Comparison of ENCODE assay signal across 1 cellular context in the genomic region with DNA sequence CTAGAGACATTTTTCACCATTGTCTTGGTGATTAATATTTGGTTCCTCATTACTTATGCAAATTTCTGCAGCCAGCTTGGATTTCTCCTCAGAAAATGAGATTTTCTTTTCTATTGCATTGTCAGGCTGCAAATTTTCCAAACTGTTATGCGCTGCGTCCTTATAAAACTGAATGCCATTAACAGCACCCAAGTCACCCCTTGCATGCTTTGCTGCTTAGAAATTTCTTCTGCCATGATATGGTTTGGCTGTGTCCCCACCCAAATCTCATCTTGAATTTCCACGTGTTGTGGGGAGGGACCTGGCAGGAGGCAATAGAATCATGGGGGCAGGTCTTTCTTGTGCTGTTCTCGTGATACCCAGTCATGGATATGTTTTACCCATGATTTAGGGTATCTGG. TPM values are rescaled to one million over a fixed set of nuclear protein-coding genes. Genes with fewer than 3 reads are reported as not detected.
DNase-seq lines count a peak whose midpoint lies in the region; ATAC-seq, FAIRE-seq and TF ChIP-seq lines count a peak whose summit lies in the region.
"Not testable (repeated sequence)": the region's sequence is repeated elsewhere in the genome, so short reads cannot be mapped to it uniquely, and the experiment has no call there.

No MANE protein-coding gene starts in this region.

- TF ChIP-seq POLR2A in HepG2 (IDR thresholded peaks at IDR 0.05; ENCODE audit: insufficient read depth in 1 of 2, low read depth in 2 of 2, low read length in 2 of 2), result not testable (repeated sequence)

- not testable (repeated sequence) for TF ChIP-seq EP300 in HepG2 (IDR thresholded peaks at IDR 0.05; ENCODE audit: low read depth in 2 of 2, low read length in 2 of 2); HepG2 (CRISPR knock-in tag; IDR thresholded peaks at IDR 0.05; ENCODE audit: borderline replicate concordance)

- not testable (repeated sequence) for DNase-seq in HepG2 (ENCODE audit: low spot score)

- 91% methylated on average over 4 of the region's 4 CpGs for WGBS in HepG2 (ENCODE audit: low lambda C conversion rate)

- H3K4me3 ChIP-seq in HepG2 (replicated peaks in 1 of 3; ENCODE audit: insufficient read depth in 1 of 3, low read depth in 2 of 3, low read length in 3 of 3), result not testable (repeated sequence)

- H4K20me1 ChIP-seq in HepG2 (ENCODE audit: insufficient read depth, low read length), result not testable (repeated sequence)

- not testable (repeated sequence) for TF ChIP-seq RAD21 in HepG2 (CRISPR knock-in tag; IDR thresholded peaks at IDR 0.05)

- H3K4me2 ChIP-seq in HepG2 (ENCODE audit: low read depth, low read length), result not testable (repeated sequence)

- H3K4me1 ChIP-seq in HepG2 (ENCODE audit: insufficient read depth, low read length), result not testable (repeated sequence)

- intact Hi-C loops in HepG2 (cut with micrococcal nuclease; ENCODE audit: unreplicated experiment), result loop anchor here (10.0 kb wide), 1 partner anchor 387 kb away; no protein-coding TSS in a partner anchor

- POLR2A ChIA-PET in HepG2 (lab: Yijun Ruan, JAX), result not testable (repeated sequence)

- H3K36me3 ChIP-seq in HepG2 (replicated peaks in 1 of 2; ENCODE audit: control insufficient read depth in 1 of 2, insufficient read depth in 2 of 2, low read length in 2 of 2), result not testable (repeated sequence)

- H3K9me3 ChIP-seq in HepG2 (ENCODE audit: low read length), result not testable (repeated sequence)

- H3K79me2 ChIP-seq in HepG2 (ENCODE audit: insufficient read depth, low read length), result not testable (repeated sequence)

- not testable (repeated sequence) for H3K27ac ChIP-seq in HepG2 (ENCODE audit: extremely low read length, insufficient read depth, low read length)

- not testable (repeated sequence) for H2AFZ ChIP-seq in HepG2 (ENCODE audit: low read length)

- FAIRE-seq in HepG2 (lab: Jason Lieb, UNC), result not testable (repeated sequence)

- TF ChIP-seq CTCF in HepG2 (CRISPR knock-in tag; IDR thresholded peaks at IDR 0.05), result not testable (repeated sequence)

- not testable (repeated sequence) for BruUV-seq in HepG2 (replicated peaks; lab: Mats Ljungman, UMichigan)

- in situ Hi-C loops in HepG2 (cut with HindIII; ENCODE audit: extremely low pct_ligation_motif_present, low pct_unique_long_range_greater_than_20kb), result not testable (repeated sequence)

- not testable (repeated sequence) for ATAC-seq in HepG2

- H3K27me3 ChIP-seq in HepG2 (ENCODE audit: control insufficient read depth in 1 of 2, insufficient read depth in 2 of 2, low read length in 2 of 2), result not testable (repeated sequence)

- H3K9ac ChIP-seq in HepG2 (ENCODE audit: insufficient read depth, low read depth, low read length), result not testable (repeated sequence)

- CTCF ChIA-PET in HepG2 (lab: Yijun Ruan, JAX; ENCODE audit: low intra/inter-chr PET ratio, low total read pairs), result not testable (repeated sequence)

TF ChIP-seq in HepG2, 621 proteins besides CTCF, POLR2A, EP300 and RAD21:
- TF ChIP-seq ZNF841 (CRISPR knock-in tag; IDR thresholded peaks at IDR 0.05; ENCODE audit: borderline replicate concordance), result peak; percentile 95
TF ChIP-seq in HepG2: peak in this region for 1; not testable (repeated sequence) for 620.

RNA-seq across cellular contexts. Expression of a gene that starts 8.5 kb away (rescaled TPM):
- 1,731 and 2,041 TPM in 2 replicates for total RNA-seq in HepG2 (2016; rRNA removed; fragmentation: Illumina TruSeq; extraction: Trizol)
- 2,502 and 2,842 TPM in 2 replicates for total RNA-seq in HepG2 (2016; cell fraction: cytosol; rRNA removed; fragmentation: Illumina TruSeq; extraction: Trizol; ENCODE audit: low read depth)
- 1,728 and 2,113 TPM in 2 replicates for total RNA-seq in HepG2 (2016; cell fraction: insoluble cytoplasmic fraction; rRNA removed; fragmentation: Illumina TruSeq; extraction: Trizol)
- total RNA-seq in HepG2 (2016; cell fraction: membrane; rRNA removed; fragmentation: Illumina TruSeq; extraction: Trizol), result 4,021 and 4,360 TPM in 2 replicates
- total RNA-seq in HepG2 (2016; cell fraction: nucleus; rRNA removed; fragmentation: Illumina TruSeq; extraction: Trizol), result 733 and 787 TPM in 2 replicates
- polyA plus RNA-seq in HepG2 (2011; rRNA removed), result 1,124 and 1,284 TPM in 2 replicates
- polyA plus RNA-seq in HepG2 (2011; cell fraction: cytosol; rRNA removed), result 1,102 and 1,298 TPM in 2 replicates
- 405 and 450 TPM in 2 replicates for polyA plus RNA-seq in HepG2 (2011; cell fraction: nucleus; rRNA removed)
- polyA plus RNA-seq in HepG2 (2012), result 1,299 and 1,825 TPM in 2 replicates
- polyA plus RNA-seq in HepG2 (2016; cell fraction: cytosol; fragmentation: Illumina TruSeq; extraction: Trizol; ENCODE audit: low read depth), result 2,574 and 2,780 TPM in 2 replicates
- 1,745 and 1,876 TPM in 2 replicates for polyA plus RNA-seq in HepG2 (2016; cell fraction: insoluble cytoplasmic fraction; fragmentation: Illumina TruSeq; extraction: Trizol; ENCODE audit: low read depth)
- polyA plus RNA-seq in HepG2 (2016; cell fraction: membrane; fragmentation: Illumina TruSeq; extraction: Trizol; ENCODE audit: low read depth), result 3,375 and 3,437 TPM in 2 replicates
- polyA plus RNA-seq in HepG2 (2016; cell fraction: nucleus; fragmentation: Illumina TruSeq; extraction: Trizol; ENCODE audit: insufficient read depth, low read depth), result 1,165 and 1,197 TPM in 2 replicates
- 599 and 1,204 TPM in 2 replicates for polyA minus RNA-seq in HepG2 (2011; rRNA and poly(A)+ RNA removed; ENCODE audit: low replicate concordance)
- 406 and 415 TPM in 2 replicates for polyA minus RNA-seq in HepG2 (2011; cell fraction: cytosol; rRNA and poly(A)+ RNA removed)
- polyA minus RNA-seq in HepG2 (2011; cell fraction: nucleus; rRNA and poly(A)+ RNA removed), result 338 and 413 TPM in 2 replicates

RNA-seq across cellular contexts. Expression of a gene that starts 9.0 kb away (rescaled TPM):
- 242 and 396 TPM in 2 replicates for total RNA-seq in HepG2 (2016; rRNA removed; fragmentation: Illumina TruSeq; extraction: Trizol)
- total RNA-seq in HepG2 (2016; cell fraction: cytosol; rRNA removed; fragmentation: Illumina TruSeq; extraction: Trizol; ENCODE audit: low read depth), result 70.4 and 73.3 TPM in 2 replicates
- 239 and 375 TPM in 2 replicates for total RNA-seq in HepG2 (2016; cell fraction: insoluble cytoplasmic fraction; rRNA removed; fragmentation: Illumina TruSeq; extraction: Trizol)
- 61.9 and 76.2 TPM in 2 replicates for total RNA-seq in HepG2 (2016; cell fraction: membrane; rRNA removed; fragmentation: Illumina TruSeq; extraction: Trizol)
- 111 and 119 TPM in 2 replicates for total RNA-seq in HepG2 (2016; cell fraction: nucleus; rRNA removed; fragmentation: Illumina TruSeq; extraction: Trizol)
- 102 and 139 TPM in 2 replicates for polyA plus RNA-seq in HepG2 (2011; rRNA removed)
- polyA plus RNA-seq in HepG2 (2011; cell fraction: cytosol; rRNA removed), result 93.2 and 124 TPM in 2 replicates
- polyA plus RNA-seq in HepG2 (2011; cell fraction: nucleus; rRNA removed), result 33.6 and 45.1 TPM in 2 replicates
- polyA plus RNA-seq in HepG2 (2012), result 110 and 123 TPM in 2 replicates
- polyA plus RNA-seq in HepG2 (2016; cell fraction: cytosol; fragmentation: Illumina TruSeq; extraction: Trizol; ENCODE audit: low read depth), result 10.0 and 11.0 TPM in 2 replicates
- polyA plus RNA-seq in HepG2 (2016; cell fraction: insoluble cytoplasmic fraction; fragmentation: Illumina TruSeq; extraction: Trizol; ENCODE audit: low read depth), result 200 and 204 TPM in 2 replicates
- 21.5 and 24.6 TPM in 2 replicates for polyA plus RNA-seq in HepG2 (2016; cell fraction: membrane; fragmentation: Illumina TruSeq; extraction: Trizol; ENCODE audit: low read depth)
- 67.1 and 72.5 TPM in 2 replicates for polyA plus RNA-seq in HepG2 (2016; cell fraction: nucleus; fragmentation: Illumina TruSeq; extraction: Trizol; ENCODE audit: insufficient read depth, low read depth)
- polyA minus RNA-seq in HepG2 (2011; rRNA and poly(A)+ RNA removed; ENCODE audit: low replicate concordance), result 73.9 and 109 TPM in 2 replicates
- polyA minus RNA-seq in HepG2 (2011; cell fraction: cytosol; rRNA and poly(A)+ RNA removed), result 96.8 and 105 TPM in 2 replicates
- polyA minus RNA-seq in HepG2 (2011; cell fraction: nucleus; rRNA and poly(A)+ RNA removed), result 89.4 and 111 TPM in 2 replicates
